Comparison of ENCODE assay signal across 23 cellular contexts in genomic region chr1:204735042-204735441, GRCh38. TPM values are rescaled to one million over a fixed set of nuclear protein-coding genes. Genes with fewer than 3 reads are reported as not detected.
DNase-seq lines count a peak whose midpoint lies in the region; ATAC-seq, FAIRE-seq and TF ChIP-seq lines count a peak whose summit lies in the region.
"Had no signal": no experiment of that assay in that cellular context is flagged by ENCODE, and none has a peak within 500 bp of the region (broad histone marks: within the 10 kb centered on the region; RNA-seq: fewer than 3 reads in every experiment).

No MANE protein-coding gene starts in this region.

- H3K27ac ChIP-seq in endodermal cell (ENCODE audit: low read depth, low read length), result no peak overlapping the region
- H3K27ac ChIP-seq: GM23248, SJCRH30 had no signal

- TF ChIP-seq CTCF in endodermal cell (conservative IDR thresholded peaks at IDR 0.05), result no peak

- H3K4me3 ChIP-seq in endodermal cell (ENCODE audit: low read length), result peak overlapping the region; percentile 4
- H3K4me3 ChIP-seq: GM23248, SJCRH30 had no signal

- POLR2A ChIA-PET in naive thymus-derived CD8-positive, alpha-beta T cell (lab: Charles Lee), result no interaction called here

- peaks cover 13% of the 10 kb centered on the region for H3K9me3 Mint-ChIP-seq in endodermal cell
- peaks cover 6 to 35% (median 17%) of the 10 kb centered on the region in 9 donors for H3K9me3 Mint-ChIP-seq in naive thymus-derived CD8-positive, alpha-beta T cell

- no peaks in the 10 kb centered on the region for H3K36me3 Mint-ChIP-seq in endodermal cell (ENCODE audit: low read depth)
- peaks cover 0 to 20% (median 0%) of the 10 kb centered on the region in 3 donors for H3K36me3 Mint-ChIP-seq in naive thymus-derived CD8-positive, alpha-beta T cell
- H3K36me3 Mint-ChIP-seq: CD4-positive, alpha-beta memory T cell had no signal

- H3K9ac ChIP-seq in endodermal cell (ENCODE audit: extremely low read depth, low read length, poor library complexity, severe bottlenecking), result no peak overlapping the region
- H3K9ac ChIP-seq: GM23248 had no signal

- H3K36me3 ChIP-seq in endodermal cell (ENCODE audit: control insufficient read depth, insufficient read depth, low read length), result no peaks in the 10 kb centered on the region
- H3K36me3 ChIP-seq: SJCRH30 had no signal

- peaks cover 51% of the 10 kb centered on the region for H3K4me1 Mint-ChIP-seq in endodermal cell
- H3K4me1 Mint-ChIP-seq in naive thymus-derived CD8-positive, alpha-beta T cell, result peaks cover 0 to 1% (median 0%) of the 10 kb centered on the region in 4 donors

- ATAC-seq in GM21825 (IDR thresholded peaks at IDR 0.05; ENCODE audit: unreplicated experiment), result no peak
- ATAC-seq in naive thymus-derived CD8-positive, alpha-beta T cell, result no peak
- ATAC-seq: SK-N-SH treated with all-trans-retinoic acid at 6 μM for 48 hours had no signal

- H3K27me3 Mint-ChIP-seq in endodermal cell (ENCODE audit: insufficient read depth), result no peaks in the 10 kb centered on the region
- H3K27me3 Mint-ChIP-seq in naive thymus-derived CD8-positive, alpha-beta T cell, result peaks cover 1 to 22% (median 11%) of the 10 kb centered on the region in 5 donors

- DNase-seq in DMS53 (lab: John Stamatoyannopoulos, UW) (peak; percentile 85), NCI-H187 (lab: John Stamatoyannopoulos, UW) (peak; percentile 64 to 69), NCI-H345 (lab: John Stamatoyannopoulos, UW) (peak; percentile 38), endodermal cell (no peak), GOT3 (lab: John Stamatoyannopoulos, UW) (no peak), GM12892 (ENCODE audit: insufficient read length) (no peak)
- DNase-seq in naive thymus-derived CD8-positive, alpha-beta T cell, result no peak
- DNase-seq: C1 segment of cervical spinal cord; Caco-2; CD4-positive, alpha-beta memory T cell; GM23248; H9; KBM-7; MV-4-11; NCI-H1105; SJCRH30 had no signal

- TF ChIP-seq POLR2A in GM12892 (IDR thresholded peaks at IDR 0.05; ENCODE audit: low read depth, low read length), result no peak

- no peak overlapping the region for H3K27ac Mint-ChIP-seq in endodermal cell
- H3K27ac Mint-ChIP-seq in naive thymus-derived CD8-positive, alpha-beta T cell, result no peak overlapping the region

- no peak overlapping the region for H3K4me3 Mint-ChIP-seq in endodermal cell
- H3K4me3 Mint-ChIP-seq in naive thymus-derived CD8-positive, alpha-beta T cell, result no peak overlapping the region
- H3K4me3 Mint-ChIP-seq: CD4-positive, alpha-beta memory T cell; H9 had no signal

- peaks cover 18% of the 10 kb centered on the region for H3K9me3 ChIP-seq in endodermal cell (ENCODE audit: control insufficient read depth, low read length)

- H3K27me3 ChIP-seq in endodermal cell (ENCODE audit: control insufficient read depth, insufficient read depth, low read length, poor library complexity, severe bottlenecking), result no peaks in the 10 kb centered on the region

- no peak for FAIRE-seq in GM12892 (lab: Jason Lieb, UNC)
- FAIRE-seq: GM18507, RCC 7860 had no signal

- peaks cover 17% of the 10 kb centered on the region for H3K4me1 ChIP-seq in endodermal cell (ENCODE audit: control insufficient read depth, insufficient read depth, low read length)
- H3K4me1 ChIP-seq: Caco-2 had no signal

RNA-seq across cellular contexts. Expression of gene LRRN2, which starts 49.5 kb away (rescaled TPM):
- 10 to 100 TPM; 11.4 to 16.2 TPM for total RNA-seq in endodermal cell
- polyA plus RNA-seq in endodermal cell (2013, experiment 1 of 2), result 15.9 TPM
- 12.1 TPM for polyA plus RNA-seq in endodermal cell (2013, experiment 2 of 2)
- total RNA-seq in naive thymus-derived CD8-positive, alpha-beta T cell, result not detected
- polyA plus RNA-seq in naive thymus-derived CD8-positive, alpha-beta T cell, result under 1 TPM in 1 of 3 donors, not detected in 2; 0.03 TPM
- 0.30 TPM for polyA plus RNA-seq in GM12892 (2012; ENCODE audit: missing spikeins)
- total RNA-seq: A673; Caco-2; CD4-positive, alpha-beta memory T cell; LHCN-M2; MCF 10A; SJCRH30 had no signal
- polyA plus RNA-seq: CD4-positive, alpha-beta memory T cell; GM23248 had no signal

Comparison
In these comparisons a context has a peak if more than half of its experiments do, and no peak if none do; other contexts are left out.
1. DNase-seq: peak in DMS53 (single experiment), NCI-H187 (2 of 2) and NCI-H345 (single experiment); none in endodermal cell (single experiment), GOT3 (single experiment), naive thymus-derived CD8-positive, alpha-beta T cell (0 of 10) and GM12892 (single experiment).
2. RNA of gene LRRN2, which starts 49.5 kb away (total RNA-seq): 11.4 to 16.2 TPM in endodermal cell; not detected in naive thymus-derived CD8-positive, alpha-beta T cell; every median in the first group is over 4 times any median in the second.